Comparison of ENCODE assay signal across 23 cellular contexts in the genomic region with DNA sequence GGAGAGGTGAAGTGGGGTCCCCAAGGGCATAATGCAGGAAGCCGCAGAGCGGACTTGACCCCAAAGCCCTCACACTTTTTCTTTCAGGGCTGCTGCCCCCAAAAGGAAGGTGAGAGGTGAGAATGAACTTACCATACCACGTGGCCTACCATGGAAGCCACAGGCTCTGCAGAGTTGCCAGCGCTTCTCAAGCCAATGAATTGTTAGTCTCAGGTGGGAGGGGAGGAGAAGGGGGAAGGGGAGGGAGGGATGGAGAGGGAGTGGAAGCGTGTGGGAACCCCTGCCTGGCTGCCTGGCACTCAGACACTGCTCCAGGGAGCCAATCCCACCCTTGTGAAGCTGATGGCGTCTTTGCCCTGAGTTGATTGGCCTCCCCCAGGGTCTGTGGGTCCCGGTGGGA.
A peak's percentile ranks its signal among the peaks of the same experiment; 100 is the strongest.
DNase-seq lines count a peak whose midpoint lies in the region; ATAC-seq and TF ChIP-seq lines count a peak whose summit lies in the region.
"Had no signal": no experiment of that assay in that cellular context is flagged by ENCODE, and none has a peak within 500 bp of the region (broad histone marks: within the 10 kb centered on the region; RNA-seq: fewer than 3 reads in every experiment).

No MANE protein-coding gene starts in this region.

- peak; percentile 45 for DNase-seq in HT-29 (ENCODE audit: low spot score)
- DNase-seq in NCI-H69 (lab: John Stamatoyannopoulos, UW) = peak; percentile 56
- peak; percentile 46 for DNase-seq in mesendoderm
- no peak for DNase-seq in psoas muscle
- no peak for DNase-seq in inferior parietal cortex (ENCODE audit: extremely low spot score)
- DNase-seq: AML-193; CD8-positive, alpha-beta T cell; DMS153; DND-41; HCEC 1CT; NCI-H1694 treated with DMSO at 0.1 percent for 48 hours; NCI-H2081; NCI-H524; NCI-H774; PC-9; T-cell had no signal

- H4K5ac ChIP-seq in mesendoderm (ENCODE audit: low read length) = no peak overlapping the region

- intact Hi-C loops in psoas muscle (cut with DNase I) = no loop called here

- H3K27ac ChIP-seq in BLaER1 treated with 17β-estradiol and CSF1 and Interleukin-3, amounts not matched to agents 10 nM and 100 nM = no peak overlapping the region
- H3K27ac ChIP-seq in mesendoderm (ENCODE audit: low read depth, low read length) (no peak overlapping the region), psoas muscle (no peak overlapping the region)
- H3K27ac ChIP-seq: A549, C4-2B, KMS-11, PC-9 had no signal

- H3K4me1 ChIP-seq in BLaER1 treated with 17β-estradiol and CSF1 and Interleukin-3, amounts not matched to agents 10 nM and 100 nM = peaks cover 13 to 95% (median 67%) of the 10 kb centered on the region in 10 experiments
- peaks cover 3% of the 10 kb centered on the region for H3K4me1 ChIP-seq in mesendoderm (ENCODE audit: control insufficient read depth, low read depth, low read length)
- H3K4me1 ChIP-seq in psoas muscle = no peaks in the 10 kb centered on the region
- H3K4me1 ChIP-seq: A549 had no signal

- no peak overlapping the region for H3K18ac ChIP-seq in mesendoderm (ENCODE audit: low read length)

- no peak for TF ChIP-seq CTCF in psoas muscle (IDR thresholded peaks at IDR 0.05)

- H3K4ac ChIP-seq in mesendoderm (ENCODE audit: low read depth, low read length) = no peak overlapping the region

- peak overlapping the region in 2 of 11 experiments; percentile 10 to 24; a peak in 1 of 22 replicates for H3K9ac ChIP-seq in BLaER1 treated with 17β-estradiol and CSF1 and Interleukin-3, amounts not matched to agents 10 nM and 100 nM
- no peak overlapping the region for H3K9ac ChIP-seq in mesendoderm (ENCODE audit: low read length)
- H3K9ac ChIP-seq: KMS-11 had no signal

- no peak overlapping the region for H4K8ac ChIP-seq in mesendoderm (ENCODE audit: low read depth, low read length)

- WGBS in mesendoderm (ENCODE audit: extremely low coverage, insufficient coverage, low lambda C conversion rate) = no CpG with 5 or more reads among the region's 7 CpGs
- WGBS in psoas muscle, 3 donors = 79 to 86% (median 84%) methylated on average over 7 of the region's 7 CpGs

- peaks cover 0 to 9% (median 0%) of the 10 kb centered on the region in 11 experiments; a peak in 1 of 22 replicates for H3K27me3 ChIP-seq in BLaER1 treated with 17β-estradiol and CSF1 and Interleukin-3, amounts not matched to agents 10 nM and 100 nM
- H3K27me3 ChIP-seq in mesendoderm (ENCODE audit: insufficient read depth, low read length, poor library complexity) (no peaks in the 10 kb centered on the region), psoas muscle (ENCODE audit: insufficient read depth in 3 of 3, low read length in 2 of 3) (no peaks in the 10 kb centered on the region)

- no peaks in the 10 kb centered on the region for H3K36me3 ChIP-seq in BLaER1 treated with 17β-estradiol and CSF1 and Interleukin-3, amounts not matched to agents 10 nM and 100 nM
- H3K36me3 ChIP-seq in mesendoderm (ENCODE audit: control insufficient read depth, insufficient read depth, low read length) (no peaks in the 10 kb centered on the region), psoas muscle (ENCODE audit: insufficient read depth in 1 of 2, low read depth in 1 of 2) (no peaks in the 10 kb centered on the region)

- no peak overlapping the region for H3K56ac ChIP-seq in mesendoderm (ENCODE audit: low read length)

- no peak overlapping the region for H2BK15ac ChIP-seq in mesendoderm (replicated peaks; ENCODE audit: low read depth)

- no peak overlapping the region for H2BK5ac ChIP-seq in mesendoderm (ENCODE audit: low read length)

- ATAC-seq in psoas muscle (no peak), GM19463 (IDR thresholded peaks at IDR 0.05; ENCODE audit: unreplicated experiment) (no peak)
- ATAC-seq: CD8-positive, alpha-beta T cell; GM23338; Right ventricle myocardium inferior; T-cell had no signal

- no peaks in the 10 kb centered on the region for H3K9me3 ChIP-seq in BLaER1 treated with 17β-estradiol and CSF1 and Interleukin-3, amounts not matched to agents 10 nM and 100 nM (replicated peaks in 1 of 11)
- no peaks in the 10 kb centered on the region for H3K9me3 ChIP-seq in psoas muscle
- H3K9me3 ChIP-seq: A549 had no signal

- H2AK5ac ChIP-seq in mesendoderm (ENCODE audit: low read length) = no peak overlapping the region

- peaks cover 0 to 7% (median 0%) of the 10 kb centered on the region in 11 experiments; a peak in 4 of 22 replicates for H4K20me1 ChIP-seq in BLaER1 treated with 17β-estradiol and CSF1 and Interleukin-3, amounts not matched to agents 10 nM and 100 nM

- peak overlapping the region in 9 of 11 experiments; percentile 6 to 91 (median 74); a peak in 17 of 22 replicates for H3K4me2 ChIP-seq in BLaER1 treated with 17β-estradiol and CSF1 and Interleukin-3, amounts not matched to agents 10 nM and 100 nM
- H3K4me2 ChIP-seq in mesendoderm (ENCODE audit: low read length) = no peak overlapping the region
- H3K4me2 ChIP-seq: A549, GM23338, KMS-11, PC-9 had no signal

- no peaks in the 10 kb centered on the region for H3K79me2 ChIP-seq in mesendoderm (ENCODE audit: control insufficient read depth, insufficient read depth, low read length)

- no peak overlapping the region for H3K23ac ChIP-seq in mesendoderm (ENCODE audit: low read length)

- no peak overlapping the region for H3K4me3 ChIP-seq in BLaER1 treated with 17β-estradiol and CSF1 and Interleukin-3, amounts not matched to agents 10 nM and 100 nM
- H3K4me3 ChIP-seq in mesendoderm (ENCODE audit: low read length) (no peak overlapping the region), psoas muscle (no peak overlapping the region)
- H3K4me3 ChIP-seq: A549, GM23338, PC-9 had no signal

- H3K79me1 ChIP-seq in mesendoderm (ENCODE audit: low read length) = no peaks in the 10 kb centered on the region

- no peak overlapping the region for H2BK120ac ChIP-seq in mesendoderm (ENCODE audit: low read depth, low read length)

Comparison
In these comparisons a context has a peak if more than half of its experiments do, and no peak if none do; other contexts are left out.
1. DNase-seq: peak in HT-29 (single experiment), NCI-H69 (single experiment) and mesendoderm (single experiment); none in psoas muscle (0 of 2) and inferior parietal cortex (single experiment).